In genomic region chr12:121712462-121713256, GRCh38 we compare ENCODE assay signal across 8 cellular contexts. TPM values are rescaled to one million over a fixed set of nuclear protein-coding genes. Genes with fewer than 3 reads are reported as not detected.
DNase-seq lines count a peak whose midpoint lies in the region; ATAC-seq and TF ChIP-seq lines count a peak whose summit lies in the region.

TSS of gene TMEM120B (plus strand) at chr12:121712752. CDS start at chr12:121712896, 144 bp downstream.

- TF ChIP-seq CTCF in heart right ventricle (IDR thresholded peaks at IDR 0.05) = no peak
- peak; percentile 37 for TF ChIP-seq CTCF in progenitor cell of endocrine pancreas (IDR thresholded peaks at IDR 0.05; ENCODE audit: unreplicated experiment)

- H3K4me1 ChIP-seq in adipocyte (ENCODE audit: control insufficient read depth, insufficient read depth, low read length) = peaks cover 23% of the 10 kb centered on the region
- H3K4me1 ChIP-seq in heart right ventricle = peaks cover 8 to 27% (median 17%) of the 10 kb centered on the region in 9 donors
- no peaks in the 10 kb centered on the region for H3K4me1 ChIP-seq in urinary bladder (ENCODE audit: insufficient read depth)

- H3K9me3 ChIP-seq in adipocyte (ENCODE audit: control insufficient read depth, low read length) = no peaks in the 10 kb centered on the region
- H3K9me3 ChIP-seq in heart right ventricle = no peaks in the 10 kb centered on the region

- H3K4me3 ChIP-seq in Jurkat, Clone E6-1 (ENCODE audit: low read length) = peak within 1 kb of the TSS; percentile 84
- H3K4me3 ChIP-seq in adipocyte (ENCODE audit: low read length) (peak within 1 kb of the TSS; percentile 92), heart right ventricle (peak within 1 kb of the TSS; percentile 71 to 98 (median 94)), urinary bladder (ENCODE audit: low read depth, low read length) (peak within 1 kb of the TSS; percentile 85)

- H3K36me3 ChIP-seq in adipocyte (ENCODE audit: control insufficient read depth, insufficient read depth, low read length, severe bottlenecking) = no peaks in the 10 kb centered on the region
- H3K36me3 ChIP-seq in heart right ventricle = no peaks in the 10 kb centered on the region
- H3K36me3 ChIP-seq in urinary bladder (ENCODE audit: insufficient read depth) = no peaks in the 10 kb centered on the region

- H3K9ac ChIP-seq in adipocyte (ENCODE audit: low read length) = peak within 1 kb of the TSS; percentile 92

- 0 to 1% methylated on average over 69 to 74 of the region's 74 CpGs for WGBS in heart right ventricle, 2 donors
- under 1% methylated on average over 74 of the region's 74 CpGs for WGBS in urinary bladder

- peak within 1 kb of the TSS; percentile 85 to 96 (median 91) for H3K27ac ChIP-seq in heart right ventricle
- H3K27ac ChIP-seq in urinary bladder (ENCODE audit: low read depth) = peak within 1 kb of the TSS; percentile 53

- H3K27me3 ChIP-seq in adipocyte (replicated peaks; ENCODE audit: control insufficient read depth, insufficient read depth, low read length) (no peaks in the 10 kb centered on the region), heart right ventricle (no peaks in the 10 kb centered on the region)

- peak within 1 kb of the TSS; percentile 98 for H3K27ac Mint-ChIP-seq in progenitor cell of endocrine pancreas

- H3K9me3 Mint-ChIP-seq in progenitor cell of endocrine pancreas (ENCODE audit: low read depth) = no peaks in the 10 kb centered on the region

- H3K36me3 Mint-ChIP-seq in progenitor cell of endocrine pancreas (ENCODE audit: insufficient read depth) = peaks cover 2% of the 10 kb centered on the region

- peak within 1 kb of the TSS; percentile 95 for H3K4me3 Mint-ChIP-seq in progenitor cell of endocrine pancreas (ENCODE audit: low read depth)

- intact Hi-C loops in heart right ventricle (cut with DNase I) = loop anchor here in 6 of 10 donors (2.0 to 10.0 kb wide), 5 partner anchors 40 to 172 kb away; partner anchors contain the start of gene PSMD9 (in 1 of the 6)

- ATAC-seq in GM21619 (IDR thresholded peaks at IDR 0.05; ENCODE audit: unreplicated experiment) = peak; percentile 74
- ATAC-seq in heart right ventricle = peak; percentile 91 to 98 (median 95)

- DNase-seq in GF-D8 (lab: John Stamatoyannopoulos, UW) (peak; percentile 21), SW 1271 (lab: John Stamatoyannopoulos, UW) (peak; percentile 21 to 54), adipocyte (ENCODE audit: low read depth) (peak; percentile 94), heart right ventricle (peak; percentile 80 to 89), progenitor cell of endocrine pancreas (ENCODE audit: low spot score, unreplicated experiment) (peak; percentile 78)
- DNase-seq in Jurkat, Clone E6-1 (ENCODE audit: low read depth, low spot score) = peak; percentile 43

- H3K4me1 Mint-ChIP-seq in progenitor cell of endocrine pancreas (ENCODE audit: low read depth) = peaks cover 19% of the 10 kb centered on the region

- H3K27me3 Mint-ChIP-seq in progenitor cell of endocrine pancreas = no peaks in the 10 kb centered on the region

RNA-seq across cellular contexts. Expression of gene TMEM120B, which starts in this region (rescaled TPM):
- polyA plus RNA-seq in Jurkat, Clone E6-1 (2012; ENCODE audit: insufficient read depth, insufficient read length) = 11.2 TPM
- total RNA-seq in heart right ventricle (10 to 100 TPM in 2 of 10 donors, 1 to 10 TPM in 8; 5.3 to 12.3 (median 7.3) TPM), progenitor cell of endocrine pancreas (16.1 and 17.2 TPM in 2 replicates), urinary bladder (11.5 TPM)
- polyA plus RNA-seq in heart right ventricle (10 to 100 TPM in 1 of 2 donors, 1 to 10 TPM in 1; 7.7 to 12.7 TPM), urinary bladder (6.1 TPM)

Comparison
In these comparisons a context has a peak if more than half of its experiments do, and no peak if none do; other contexts are left out.
1. Peak in every context shown above with its lines: DNase-seq, ATAC-seq, H3K4me3 ChIP-seq and H3K27ac ChIP-seq.
2. DNase-seq: peak in every context shown above with its lines; median percentile 94 in adipocyte; 84 in heart right ventricle; 78 in progenitor cell of endocrine pancreas; 43 in Jurkat, Clone E6-1; 38 in SW 1271; 21 in GF-D8.